1 cellular context compared by ENCODE assay signal in genomic region chr1:153616144-153616884, GRCh38.
TF ChIP-seq lines count a peak whose summit lies in the region.

TSS of gene S100A14 (minus strand) at chr1:153616325. CDS start at chr1:153615858, 467 bp downstream.

TF ChIP-seq in HepG2, 621 proteins besides CTCF, POLR2A, EP300 and RAD21 (continued from another document and continues in another):
- TF ChIP-seq ZNF609 (CRISPR knock-in tag; IDR thresholded peaks at IDR 0.05; ENCODE audit: borderline replicate concordance) (no peak), RBM22 (optimal IDR thresholded peaks at IDR 0.05; ENCODE audit: low read length) (no peak), KDM5A (IDR thresholded peaks at IDR 0.05; ENCODE audit: borderline replicate concordance, low read length) (no peak), ZBTB38 (CRISPR knock-in tag; IDR thresholded peaks at IDR 0.05) (peak; percentile 28; the same call in 1 of the 2 replicates), ZBTB2 (CRISPR knock-in tag; IDR thresholded peaks at IDR 0.05; ENCODE audit: low read depth) (no peak), HNF1B (CRISPR knock-in tag; IDR thresholded peaks at IDR 0.05) (0 out of 2 replicates have a peak, but pooled peaks have one; percentile 55), ZFYVE20 (CRISPR knock-in tag; IDR thresholded peaks at IDR 0.05; ENCODE audit: borderline replicate concordance, low read depth) (no peak), ZBTB3 (CRISPR knock-in tag; IDR thresholded peaks at IDR 0.05; ENCODE audit: borderline replicate concordance, low read depth) (no peak), FOSL2 (CRISPR knock-in tag; IDR thresholded peaks at IDR 0.05) (no peak), SP4 (CRISPR knock-in tag; IDR thresholded peaks at IDR 0.05) (no peak), ZNF552 (CRISPR knock-in tag; IDR thresholded peaks at IDR 0.05; ENCODE audit: borderline replicate concordance) (no peak), ASH2L (IDR thresholded peaks at IDR 0.05; ENCODE audit: insufficient read length, low read depth, low read length) (no peak), ZNF354B (CRISPR knock-in tag; IDR thresholded peaks at IDR 0.05) (no peak), PATZ1 (CRISPR knock-in tag; IDR thresholded peaks at IDR 0.05) (peak; percentile 52; the same call in 1 of the 2 replicates), CERS6 (CRISPR knock-in tag; IDR thresholded peaks at IDR 0.05) (no peak), ZNF563 (CRISPR knock-in tag; IDR thresholded peaks at IDR 0.05) (no peak), SALL2 (CRISPR knock-in tag; IDR thresholded peaks at IDR 0.05) (no peak), ZKSCAN8 (CRISPR knock-in tag; IDR thresholded peaks at IDR 0.05; ENCODE audit: borderline replicate concordance) (no peak), RFX5 (IDR thresholded peaks at IDR 0.05; ENCODE audit: low read depth, low read length) (no peak), ATF3 (CRISPR knock-in tag; IDR thresholded peaks at IDR 0.05) (no peak), TERF1 (CRISPR knock-in tag; IDR thresholded peaks at IDR 0.05) (no peak), TRAFD1 (CRISPR knock-in tag; IDR thresholded peaks at IDR 0.05; ENCODE audit: borderline replicate concordance) (no peak), DZIP1 (CRISPR knock-in tag; IDR thresholded peaks at IDR 0.05) (0 out of 2 replicates have a peak, but pooled peaks have one; percentile 54), ZSCAN12 (CRISPR knock-in tag; IDR thresholded peaks at IDR 0.05) (no peak), ZNF232 (CRISPR knock-in tag; IDR thresholded peaks at IDR 0.05; ENCODE audit: borderline replicate concordance) (no peak), ZNF770 (CRISPR knock-in tag; IDR thresholded peaks at IDR 0.05) (no peak), MAFK (conservative IDR thresholded peaks at IDR 0.05 in 1 of 2, IDR thresholded peaks at IDR 0.05 in 1 of 2; ENCODE audit: low read length in 2 of 2) (no peak), ZFY (CRISPR knock-in tag; IDR thresholded peaks at IDR 0.05) (0 out of 2 replicates have a peak, but pooled peaks have one; percentile 23), ZSCAN30 (CRISPR knock-in tag; IDR thresholded peaks at IDR 0.05) (no peak), ZFP91 (CRISPR knock-in tag; IDR thresholded peaks at IDR 0.05; ENCODE audit: borderline replicate concordance) (no peak), RXRB (CRISPR knock-in tag; IDR thresholded peaks at IDR 0.05; ENCODE audit: borderline replicate concordance) (peak; percentile 37; the same call in 1 of the 2 replicates), ZNF788 (CRISPR knock-in tag; IDR thresholded peaks at IDR 0.05; ENCODE audit: borderline replicate concordance) (no peak)
